ENCODE assay signal across 1 cellular context in the genomic region with DNA sequence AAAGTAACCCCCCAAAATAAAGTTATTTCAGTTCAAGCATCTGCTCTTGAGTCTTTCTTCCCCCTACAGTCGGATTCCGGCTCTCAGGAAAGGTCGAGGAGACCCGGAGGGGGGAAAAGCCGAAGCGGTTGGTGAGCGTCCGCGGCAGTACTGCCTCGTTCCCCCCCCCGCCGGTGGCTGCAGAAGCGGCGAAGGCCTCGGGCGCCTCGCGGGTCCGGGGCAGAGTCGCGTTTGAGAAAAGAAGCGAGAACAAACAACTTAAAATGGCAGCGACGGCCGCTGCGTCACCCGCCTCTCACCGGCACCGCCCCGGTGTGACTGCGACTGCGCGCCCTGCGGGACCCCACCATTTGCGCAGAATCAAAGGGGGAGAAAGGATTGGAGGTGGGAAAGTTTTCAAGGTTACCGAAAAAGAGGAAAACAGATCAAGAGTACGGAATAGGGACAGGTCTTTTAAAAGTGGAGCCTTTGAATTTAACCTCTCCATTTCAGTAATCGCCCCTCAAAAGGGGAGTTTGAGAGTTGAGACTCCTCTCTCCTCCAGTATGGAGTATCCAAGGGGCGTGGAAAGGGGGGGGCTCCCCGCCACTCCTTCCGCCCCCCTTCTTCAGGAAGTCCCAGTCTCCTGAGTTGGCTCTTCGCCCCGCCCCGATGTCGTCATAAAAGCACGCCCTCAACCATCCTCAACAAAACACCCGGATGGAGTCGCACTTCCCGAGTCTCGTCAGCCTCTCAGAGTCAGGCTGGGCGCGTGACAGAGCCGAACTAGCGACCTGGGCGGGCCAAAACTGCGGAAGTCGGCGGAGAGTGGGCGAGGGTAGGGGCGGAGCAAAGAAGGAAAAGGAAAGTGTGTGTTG.
TF ChIP-seq lines count a peak whose summit lies in the region.

No MANE protein-coding gene starts in this region.

TF ChIP-seq in HEK293, 187 proteins besides CTCF, POLR2A, EP300 and RAD21 (continued from another document):
- TF ChIP-seq ZSCAN30 (tag by site-specific recombination; IDR thresholded peaks at IDR 0.05) (peak; percentile 4; the same call in 1 of the 2 replicates), ZNF175 (tag by site-specific recombination; IDR thresholded peaks at IDR 0.05) (no peak), ZNF391 (tag by site-specific recombination; IDR thresholded peaks at IDR 0.05; ENCODE audit: borderline replicate concordance, low read depth) (peak; percentile 80; the same call in 1 of the 2 replicates), ZEB2 (tag by site-specific recombination; IDR thresholded peaks at IDR 0.05) (peak; percentile 47; the same call in 1 of the 2 replicates), ZXDB (tag by site-specific recombination; IDR thresholded peaks at IDR 0.05) (peak; percentile 35), KLF7 (tag by site-specific recombination; IDR thresholded peaks at IDR 0.05; ENCODE audit: borderline replicate concordance) (peak; percentile 90), ZFP37 (tag by site-specific recombination; IDR thresholded peaks at IDR 0.05) (peak; percentile 88; the same call in 1 of the 2 replicates), ZBTB7A (tag by site-specific recombination; IDR thresholded peaks at IDR 0.05; ENCODE audit: low read depth) (0 out of 2 replicates have a peak, but pooled peaks have one; percentile 23), ZNF530 (tag by site-specific recombination; IDR thresholded peaks at IDR 0.05; ENCODE audit: low read depth) (no peak; the same call in 1 of the 2 replicates), GLIS2 (tag by site-specific recombination; IDR thresholded peaks at IDR 0.05) (peak; percentile 65; the same call in 1 of the 2 replicates), KLF9 (tag by site-specific recombination; IDR thresholded peaks at IDR 0.05; ENCODE audit: low read depth) (0 out of 2 replicates have a peak, but pooled peaks have one; percentile 23), KLF16 (tag by site-specific recombination; IDR thresholded peaks at IDR 0.05) (peak; percentile 83), INSM2 (tag by site-specific recombination; IDR thresholded peaks at IDR 0.05) (no peak), PRDM10 (tag by site-specific recombination; IDR thresholded peaks at IDR 0.05) (peak; percentile 100), FEZF1 (tag by site-specific recombination; IDR thresholded peaks at IDR 0.05) (peak; percentile 67), IKZF3 (tag by site-specific recombination; IDR thresholded peaks at IDR 0.05) (peak; percentile 77), ZBTB17 (tag by site-specific recombination; IDR thresholded peaks at IDR 0.05) (peak; percentile 92), ZNF610 (tag by site-specific recombination; IDR thresholded peaks at IDR 0.05; ENCODE audit: borderline replicate concordance) (0 out of 2 replicates have a peak, but pooled peaks have one; percentile 18), ZNF341 (tag by site-specific recombination; IDR thresholded peaks at IDR 0.05; ENCODE audit: low read depth) (peak; percentile 68), ZNF114 (tag by site-specific recombination; IDR thresholded peaks at IDR 0.05) (no peak), ZNF701 (tag by site-specific recombination; IDR thresholded peaks at IDR 0.05) (no peak), ZBTB48 (tag by site-specific recombination; IDR thresholded peaks at IDR 0.05) (peak; percentile 0; the same call in 1 of the 2 replicates), ZNF16 (tag by site-specific recombination; IDR thresholded peaks at IDR 0.05; ENCODE audit: low read depth) (0 out of 2 replicates have a peak, but pooled peaks have one; percentile 23), KLF10 (tag by site-specific recombination; IDR thresholded peaks at IDR 0.05) (peak; percentile 77), ZFP3 (tag by site-specific recombination; IDR thresholded peaks at IDR 0.05; ENCODE audit: low read depth) (no peak), PATZ1 (tag by site-specific recombination; IDR thresholded peaks at IDR 0.05) (peak; percentile 96; the same call in 1 of the 2 replicates), ZNF555 (tag by site-specific recombination; conservative IDR thresholded peaks at IDR 0.05) (no peak), WT1 (tag by site-specific recombination; IDR thresholded peaks at IDR 0.05) (0 out of 2 replicates have a peak, but pooled peaks have one; percentile 7), ZNF146 (tag by site-specific recombination; IDR thresholded peaks at IDR 0.05) (peak; percentile 2; the same call in 1 of the 2 replicates), ZNF660 (tag by site-specific recombination; IDR thresholded peaks at IDR 0.05) (peak; percentile 85)
- TF ChIP-seq, protein P1, sequence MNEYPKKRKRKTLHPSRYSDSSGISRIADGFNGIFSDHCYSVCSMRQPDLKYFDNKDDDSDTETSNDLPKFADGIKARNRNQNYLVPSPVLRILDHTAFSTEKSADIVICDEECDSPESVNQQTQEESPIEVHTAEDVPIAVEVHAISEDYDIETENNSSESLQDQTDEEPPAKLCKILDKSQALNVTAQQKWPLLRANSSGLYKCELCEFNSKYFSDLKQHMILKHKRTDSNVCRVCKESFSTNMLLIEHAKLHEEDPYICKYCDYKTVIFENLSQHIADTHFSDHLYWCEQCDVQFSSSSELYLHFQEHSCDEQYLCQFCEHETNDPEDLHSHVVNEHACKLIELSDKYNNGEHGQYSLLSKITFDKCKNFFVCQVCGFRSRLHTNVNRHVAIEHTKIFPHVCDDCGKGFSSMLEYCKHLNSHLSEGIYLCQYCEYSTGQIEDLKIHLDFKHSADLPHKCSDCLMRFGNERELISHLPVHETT (tag by site-specific recombination; IDR thresholded peaks at IDR 0.05), result peak; percentile 20; the same call in 1 of the 2 replicates
- TF ChIP-seq, protein P2, sequence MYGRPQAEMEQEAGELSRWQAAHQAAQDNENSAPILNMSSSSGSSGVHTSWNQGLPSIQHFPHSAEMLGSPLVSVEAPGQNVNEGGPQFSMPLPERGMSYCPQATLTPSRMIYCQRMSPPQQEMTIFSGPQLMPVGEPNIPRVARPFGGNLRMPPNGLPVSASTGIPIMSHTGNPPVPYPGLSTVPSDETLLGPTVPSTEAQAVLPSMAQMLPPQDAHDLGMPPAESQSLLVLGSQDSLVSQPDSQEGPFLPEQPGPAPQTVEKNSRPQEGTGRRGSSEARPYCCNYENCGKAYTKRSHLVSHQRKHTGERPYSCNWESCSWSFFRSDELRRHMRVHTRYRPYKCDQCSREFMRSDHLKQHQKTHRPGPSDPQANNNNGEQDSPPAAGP (tag by site-specific recombination; IDR thresholded peaks at IDR 0.05), result peak; percentile 58
TF ChIP-seq in HEK293: peak in this region for 48.
